Comparison of ENCODE assay signal across 25 cellular contexts in the genomic region with DNA sequence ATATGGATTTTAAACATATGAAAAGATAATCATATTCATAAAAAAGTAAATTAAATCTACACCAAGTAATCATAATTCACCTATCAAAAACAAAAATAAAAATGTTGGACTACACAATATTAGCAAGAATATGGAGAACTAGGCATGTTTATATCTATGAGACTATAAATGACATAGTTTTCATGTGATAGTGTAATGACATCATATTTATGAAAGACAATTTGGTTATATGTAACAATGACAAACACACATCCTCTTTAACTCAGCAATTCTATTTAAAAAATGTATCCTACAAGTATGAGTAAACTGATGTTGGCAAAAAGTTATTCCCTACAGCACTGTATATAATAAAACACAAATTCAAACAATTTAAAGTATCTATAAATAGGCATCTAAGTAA.
"Had no signal": no experiment of that assay in that cellular context is flagged by ENCODE, and none has a peak within 500 bp of the region (broad histone marks: within the 10 kb centered on the region; RNA-seq: fewer than 3 reads in every experiment).

No MANE protein-coding gene starts in this region.

- H3K4me3 Mint-ChIP-seq: dendritic cell treated with granulocyte-macrophage colony-stimulating factor and Interleukin-4, amounts not matched to agents 40 ng/mL and 50 ng/mL, for 4 days; effector memory CD8-positive, alpha-beta T cell; endodermal cell; immature natural killer cell; mesothelial cell of epicardium had no signal

- H3K9me3 Mint-ChIP-seq: dendritic cell treated with granulocyte-macrophage colony-stimulating factor and Interleukin-4, amounts not matched to agents 40 ng/mL and 50 ng/mL, for 4 days; mesothelial cell of epicardium had no signal

- FAIRE-seq: keratinocyte had no signal

- H3K4me1 Mint-ChIP-seq: endodermal cell, immature natural killer cell, mesothelial cell of epicardium had no signal

- ATAC-seq: effector memory CD8-positive, alpha-beta T cell; esophagus mucosa; gastrocnemius medialis; heart left ventricle; left cardiac atrium; left lung; left ventricle myocardium superior; lower lobe of right lung; mucosa of descending colon had no signal

- H3K36me3 Mint-ChIP-seq: immature natural killer cell, mesothelial cell of epicardium had no signal

- H3K27me3 ChIP-seq: colonic mucosa, esophagus squamous epithelium, gastrocnemius medialis, heart left ventricle, hepatocyte, left lung had no signal

- H3K27me3 Mint-ChIP-seq: dendritic cell treated with granulocyte-macrophage colony-stimulating factor and Interleukin-4, amounts not matched to agents 40 ng/mL and 50 ng/mL, for 4 days; effector memory CD8-positive, alpha-beta T cell had no signal

- H3K4me1 ChIP-seq: colonic mucosa, esophagus squamous epithelium, gastrocnemius medialis, heart left ventricle, left lung, lower lobe of right lung had no signal

- H3K36me3 ChIP-seq: colonic mucosa, esophagus squamous epithelium, gastrocnemius medialis, heart left ventricle, left lung, lower lobe of right lung had no signal

- H3K4me3 ChIP-seq: colonic mucosa, esophagus squamous epithelium, gastrocnemius medialis, heart left ventricle, hepatocyte, left lung, lower lobe of right lung, mucosa of descending colon had no signal

- H3K27ac Mint-ChIP-seq: dendritic cell treated with granulocyte-macrophage colony-stimulating factor and Interleukin-4, amounts not matched to agents 40 ng/mL and 50 ng/mL, for 4 days; effector memory CD8-positive, alpha-beta T cell; endodermal cell; immature natural killer cell; mesothelial cell of epicardium had no signal

- DNase-seq: colonic mucosa; cortex of kidney; effector CD8-positive, alpha-beta T cell; effector memory CD8-positive, alpha-beta T cell; endodermal cell; erythroblast; esophagus squamous epithelium; foreskin fibroblast; foreskin melanocyte; gastrocnemius medialis; heart left ventricle; hypothalamus; immature natural killer cell; left cardiac atrium; left lung; left ventricle myocardium superior; lower lobe of right lung; mesenchymal stem cell; mucosa of descending colon had no signal

- H3K9me3 ChIP-seq: colonic mucosa, esophagus squamous epithelium, gastrocnemius medialis, left lung, lower lobe of right lung, mucosa of descending colon had no signal

- H3K27ac ChIP-seq: colonic mucosa, epithelial cell of prostate, esophagus squamous epithelium, gastrocnemius medialis, heart left ventricle, hepatocyte, left lung, lower lobe of right lung had no signal
